8 cellular contexts compared by ENCODE assay signal in the genomic region with DNA sequence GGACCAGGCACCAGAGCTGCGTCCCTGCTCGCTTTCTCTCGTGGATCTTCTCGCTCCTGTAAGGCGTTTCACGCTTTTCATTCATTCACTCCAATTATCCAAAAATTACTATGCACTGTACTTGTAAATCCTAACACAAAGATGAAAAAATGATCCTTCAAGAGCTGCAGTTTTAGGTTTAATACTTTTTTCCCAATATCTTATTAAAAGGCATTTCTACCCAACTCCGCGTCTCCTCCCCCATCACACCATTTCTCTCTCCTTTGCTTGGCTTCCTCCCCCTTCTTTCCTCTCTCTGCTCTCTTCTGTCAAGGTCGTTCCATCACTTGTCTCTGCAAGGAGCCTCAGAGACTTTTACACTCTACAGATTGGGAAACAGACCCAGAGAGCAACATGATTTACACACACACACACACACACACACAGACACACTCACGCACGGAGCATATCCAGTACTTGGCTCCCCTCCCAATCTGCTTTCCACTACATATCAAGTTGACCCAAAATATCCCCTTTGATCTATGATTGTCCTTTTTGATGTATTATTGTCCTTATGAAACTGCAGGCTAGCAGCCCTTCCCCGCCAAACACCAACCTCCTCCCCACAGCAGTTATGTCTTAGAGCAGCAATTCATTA. TPM values are rescaled to one million over a fixed set of nuclear protein-coding genes. Genes with fewer than 3 reads are reported as not detected.
DNase-seq lines count a peak whose midpoint lies in the region; ATAC-seq and TF ChIP-seq lines count a peak whose summit lies in the region.

No MANE protein-coding gene starts in this region.

- TF ChIP-seq CTCF in GM12864 (IDR thresholded peaks at IDR 0.05; ENCODE audit: low read depth, low read length, missing control alignments) (no peak), RWPE1 (conservative IDR thresholded peaks at IDR 0.05; ENCODE audit: low read depth) (peak; percentile 73), parathyroid adenoma (IDR thresholded peaks at IDR 0.05) (no peak)

- peak overlapping the region; percentile 88 for H3K4me2 ChIP-seq in parathyroid adenoma (ENCODE audit: low read length)

- no peaks in the 10 kb centered on the region for H3K27me3 ChIP-seq in parathyroid adenoma (ENCODE audit: control insufficient read depth, insufficient read depth, low read length)

- H2AFZ ChIP-seq in parathyroid adenoma: peak overlapping the region; percentile 71

- CTCF ChIA-PET in RWPE1 (lab: Yijun Ruan, JAX): interaction anchor here (0.6 to 2.6 kb wide), 31 partner anchors 12 to 362 kb away, joined by 3 to 18 read pairs (median 3); no protein-coding TSS in a partner anchor

- no peak for ATAC-seq in GM21528 (IDR thresholded peaks at IDR 0.05; ENCODE audit: low FRiP score, unreplicated experiment)

- no peaks in the 10 kb centered on the region for H3K4me1 ChIP-seq in parathyroid adenoma

- H3K27ac ChIP-seq in RWPE1 (peak overlapping the region; percentile 16; the same call in 1 of the 2 replicates), parathyroid adenoma (no peak overlapping the region)

- H3K9ac ChIP-seq in parathyroid adenoma: no peak overlapping the region

- no peaks in the 10 kb centered on the region for H3K79me2 ChIP-seq in parathyroid adenoma

- DNase-seq in GM12864 (ENCODE audit: low read depth) (no peak), RWPE1 (ENCODE audit: low spot score) (no peak), fibroblast of gingiva (ENCODE audit: low read depth) (peak; percentile 9), SK-N-DZ (ENCODE audit: low spot score) (no peak), iPS-NIHi11 (ENCODE audit: low spot score) (no peak)
- no peak for DNase-seq in stimulated activated CD4-positive, alpha-beta T cell treated with anti-CD3 and anti-CD28 coated beads, Interleukin-1b, Interleukin-23, amount 100 ng/mL, for 48 hours

- H3K4me3 ChIP-seq in GM12864 (ENCODE audit: low read depth, low read length) (peak overlapping the region; percentile 48), parathyroid adenoma (ENCODE audit: low read depth, low read length) (no peak overlapping the region)

- POLR2A ChIA-PET in RWPE1 (lab: Yijun Ruan, JAX; ENCODE audit: low non-redundant PET): no interaction called here

- no peaks in the 10 kb centered on the region for H3K9me3 ChIP-seq in parathyroid adenoma (ENCODE audit: control insufficient read depth, low read length)

- no peaks in the 10 kb centered on the region for H3K36me3 ChIP-seq in parathyroid adenoma (ENCODE audit: control insufficient read depth, insufficient read depth, low read length)

RNA-seq across cellular contexts. Expression of a gene that starts 0.5 kb away (rescaled TPM):
- polyA plus RNA-seq in SK-N-DZ (2014; cell fraction: cytosol; rRNA removed): not detected in 2 replicates
- polyA plus RNA-seq in SK-N-DZ (2014; cell fraction: nucleus; rRNA removed): not detected in 2 replicates
